In genomic region chr3:43080726-43081568, GRCh38 we compare ENCODE assay signal across 30 cellular contexts.
"Had no signal": no experiment of that assay in that cellular context is flagged by ENCODE, and none has a peak within 500 bp of the region (broad histone marks: within the 10 kb centered on the region; RNA-seq: fewer than 3 reads in every experiment).

No MANE protein-coding gene starts in this region.

- H3K27ac Mint-ChIP-seq: activated CD4-positive, alpha-beta T cell treated with anti-CD3 and anti-CD28 coated beads, Interleukin-2, amount 10 ng/mL, durations not matched to agents 24 days and 14 days; activated CD8-positive, alpha-beta T cell treated with anti-CD3 and anti-CD28 coated beads for 36 hours; activated naive CD4-positive, alpha-beta T cell treated with anti-CD3 and anti-CD28 coated beads, Interleukin-2, amount 50 U/mL, for 24 hours; activated naive CD8-positive, alpha-beta T cell treated with anti-CD3 and anti-CD28 coated beads, Interleukin-2, amount 10 ng/mL, durations not matched to agents 7 days and 5 days; activated T-cell treated with anti-CD3 and anti-CD28 coated beads, Interleukin-2, amount 50 U/mL, for 72 hours; activated T-helper 17 cell treated with anti-CD3 and anti-CD28 coated beads, Interleukin-2, amount 50 U/mL, for 72 hours had no signal

- H3K27ac ChIP-seq: ascending aorta, KMS-11, Peyer's patch had no signal

- H3K4me1 ChIP-seq: ascending aorta, Peyer's patch had no signal

- H3K9me3 Mint-ChIP-seq: activated CD8-positive, alpha-beta T cell treated with anti-CD3 and anti-CD28 coated beads for 36 hours; activated naive CD4-positive, alpha-beta T cell treated with anti-CD3 and anti-CD28 coated beads, Interleukin-2, amount 50 U/mL, for 24 hours had no signal

- H3K4me3 ChIP-seq: ascending aorta, Peyer's patch had no signal

- DNase-seq: activated CD4-positive, alpha-beta T cell treated with anti-CD3 and anti-CD28 coated beads, Interleukin-2, amount 10 ng/mL, durations not matched to agents 24 days and 14 days; activated CD4-positive, alpha-beta T cell treated with anti-CD3 and anti-CD28 coated beads, Interleukin-2, amount 50 U/mL, for 4 hours; activated CD8-positive, alpha-beta T cell treated with anti-CD3 and anti-CD28 coated beads for 36 hours; activated gamma-delta T cell; activated naive CD4-positive, alpha-beta T cell treated with Interleukin-2 at 50 U/mL for 16 hours; activated naive CD8-positive, alpha-beta T cell treated with anti-CD3 and anti-CD28 coated beads, Interleukin-2, amount 10 ng/mL, durations not matched to agents 7 days and 5 days; activated T-cell treated with anti-CD3 and anti-CD28 coated beads, Interleukin-2, amount 50 U/mL, for 1 hour; activated T-cell treated with anti-CD3 and anti-CD28 coated beads, Interleukin-2, amount 50 U/mL, for 72 hours; amygdala; NCI-H1092 treated with DMSO at 0.1 percent for 48 hours; NCI-H1417; NCI-H146; NCI-H187; NCI-H2029 treated with DMSO at 0.1 percent for 48 hours; NCI-H2107; NCI-H2171; NCI-H510A; NCI-H526; NCI-H748 treated with DMSO at 0.1 percent for 48 hours; NK-92 treated with Interleukin-12 subunit alpha and Interleukin-12 subunit beta, amount 100 ng/mL, for 24 hours; PC-3; Peyer's patch; RPMI8226; SW 1271; T-helper 1 cell; T1000 had no signal

- H3K9me3 ChIP-seq: ascending aorta, Peyer's patch had no signal

- H3K4me3 Mint-ChIP-seq: activated CD4-positive, alpha-beta T cell treated with anti-CD3 and anti-CD28 coated beads, Interleukin-2, amount 10 ng/mL, durations not matched to agents 24 days and 14 days; activated CD8-positive, alpha-beta T cell treated with anti-CD3 and anti-CD28 coated beads for 36 hours; activated naive CD4-positive, alpha-beta T cell treated with anti-CD3 and anti-CD28 coated beads, Interleukin-2, amount 50 U/mL, for 24 hours; activated naive CD8-positive, alpha-beta T cell treated with anti-CD3 and anti-CD28 coated beads, Interleukin-2, amount 10 ng/mL, durations not matched to agents 7 days and 5 days; activated T-cell treated with anti-CD3 and anti-CD28 coated beads, Interleukin-2, amount 50 U/mL, for 72 hours; activated T-helper 17 cell treated with anti-CD3 and anti-CD28 coated beads, Interleukin-2, amount 50 U/mL, for 72 hours had no signal

- H3K27me3 ChIP-seq: ascending aorta, Peyer's patch had no signal

- H3K27me3 Mint-ChIP-seq: activated CD4-positive, alpha-beta T cell treated with anti-CD3 and anti-CD28 coated beads, Interleukin-2, amount 10 ng/mL, durations not matched to agents 24 days and 14 days; activated CD8-positive, alpha-beta T cell treated with anti-CD3 and anti-CD28 coated beads for 36 hours; activated naive CD4-positive, alpha-beta T cell treated with anti-CD3 and anti-CD28 coated beads, Interleukin-2, amount 50 U/mL, for 24 hours; activated naive CD8-positive, alpha-beta T cell treated with anti-CD3 and anti-CD28 coated beads, Interleukin-2, amount 10 ng/mL, durations not matched to agents 7 days and 5 days; activated T-helper 17 cell treated with anti-CD3 and anti-CD28 coated beads, Interleukin-2, amount 50 U/mL, for 72 hours had no signal

- H3K4me1 Mint-ChIP-seq: activated CD4-positive, alpha-beta T cell treated with anti-CD3 and anti-CD28 coated beads, Interleukin-2, amount 10 ng/mL, durations not matched to agents 24 days and 14 days; activated naive CD4-positive, alpha-beta T cell treated with anti-CD3 and anti-CD28 coated beads, Interleukin-2, amount 50 U/mL, for 24 hours; activated naive CD8-positive, alpha-beta T cell treated with anti-CD3 and anti-CD28 coated beads, Interleukin-2, amount 10 ng/mL, durations not matched to agents 7 days and 5 days; activated T-helper 17 cell treated with anti-CD3 and anti-CD28 coated beads, Interleukin-2, amount 50 U/mL, for 72 hours had no signal

- ATAC-seq: activated CD8-positive, alpha-beta T cell treated with anti-CD3 and anti-CD28 coated beads for 36 hours; activated T-cell treated with anti-CD3 and anti-CD28 coated beads, Interleukin-2, amount 50 U/mL, for 72 hours; activated T-helper 17 cell treated with anti-CD3 and anti-CD28 coated beads, Interleukin-2, amount 50 U/mL, for 72 hours; PC-3 had no signal
